In genomic region chrX:31563792-31564191, GRCh38 we compare ENCODE assay signal across 1 cellular context.
TF ChIP-seq lines count a peak whose summit lies in the region.

No MANE protein-coding gene starts in this region.

TF ChIP-seq in K562, 482 proteins besides CTCF, POLR2A, EP300 and RAD21 (continued from another document):
- TF ChIP-seq ZNF512 (tag; IDR thresholded peaks at IDR 0.05), result no peak
- TF ChIP-seq SP2 (IDR thresholded peaks at IDR 0.05; ENCODE audit: extremely low read depth, low read depth, low read length, poor library complexity, severe bottlenecking), result no peak
- peak in 1 of 2 experiments; percentile 90; a peak in 2 of 4 replicates for TF ChIP-seq SRF (CRISPR knock-in tag; IDR thresholded peaks at IDR 0.05)
- no peak for TF ChIP-seq ETV6 (IDR thresholded peaks at IDR 0.05; ENCODE audit: borderline replicate concordance in 1 of 2, low read depth in 2 of 2, low read length in 1 of 2)
- no peak for TF ChIP-seq ETV6 (CRISPR knock-in tag; IDR thresholded peaks at IDR 0.05; ENCODE audit: borderline replicate concordance)
- no peak for TF ChIP-seq DACH1 (IDR thresholded peaks at IDR 0.05; ENCODE audit: partially characterized antibody)
- TF ChIP-seq ATF3 (IDR thresholded peaks at IDR 0.05), result peak; percentile 51
- no peak for TF ChIP-seq ATF3 (CRISPR knock-in tag; conservative IDR thresholded peaks at IDR 0.05)
- TF ChIP-seq SPI1 (IDR thresholded peaks at IDR 0.05; ENCODE audit: borderline replicate concordance, low read depth, low read length), result peak; percentile 58
- TF ChIP-seq ZNF766 (CRISPR knock-in tag; conservative IDR thresholded peaks at IDR 0.05), result peak; percentile 53; the same call in 1 of the 2 replicates
- peak; percentile 20; the same call in 1 of the 2 replicates for TF ChIP-seq FOSL1 (tag; conservative IDR thresholded peaks at IDR 0.05)
- no peak for TF ChIP-seq JUN (IDR thresholded peaks at IDR 0.05; ENCODE audit: borderline replicate concordance, low read depth, low read length)
- no peak for TF ChIP-seq JUN (CRISPR knock-in tag; IDR thresholded peaks at IDR 0.05; ENCODE audit: borderline replicate concordance)
- TF ChIP-seq PTTG1 (tag; IDR thresholded peaks at IDR 0.05; ENCODE audit: low read depth), result no peak
- peak; percentile 46 for TF ChIP-seq L3MBTL2 (IDR thresholded peaks at IDR 0.05)
- TF ChIP-seq FOXJ2 (tag; IDR thresholded peaks at IDR 0.05), result 0 out of 2 replicates have a peak, but pooled peaks have one; percentile 41
- TF ChIP-seq PHTF2 (CRISPR knock-in tag; IDR thresholded peaks at IDR 0.05), result no peak
- TF ChIP-seq CBFA2T3 (IDR thresholded peaks at IDR 0.05), result no peak
